ENCODE assay signal across 8 cellular contexts in the genomic region with DNA sequence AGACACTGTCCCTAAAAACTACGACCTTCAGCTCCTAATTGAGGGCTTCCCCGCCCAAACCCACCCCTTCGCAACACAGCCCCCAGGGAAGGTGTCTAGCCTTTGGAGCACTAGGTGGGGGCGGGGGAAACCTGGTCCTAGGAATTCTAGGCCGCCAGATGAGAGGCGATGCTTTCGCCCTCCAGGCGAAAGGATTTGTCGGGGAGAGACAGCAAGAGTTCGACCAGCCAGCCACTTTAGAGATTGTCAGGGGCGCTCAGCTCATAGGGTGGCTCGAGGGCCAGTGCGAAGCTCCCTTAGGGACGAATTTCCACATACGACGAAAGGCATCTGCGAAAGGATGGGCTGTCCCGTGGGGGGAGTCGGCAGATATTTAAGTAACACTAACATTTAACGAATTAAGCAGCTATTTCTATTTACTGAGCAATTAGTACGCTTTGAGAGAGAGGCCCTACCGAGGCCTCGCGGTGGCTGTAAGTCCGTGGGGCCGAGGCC. TPM values are rescaled to one million over a fixed set of nuclear protein-coding genes. Genes with fewer than 3 reads are reported as not detected.
A peak's percentile ranks its signal among the peaks of the same experiment; 100 is the strongest.
DNase-seq lines count a peak whose midpoint lies in the region; ATAC-seq and TF ChIP-seq lines count a peak whose summit lies in the region.

No MANE protein-coding gene starts in this region.

- H3K4me1 ChIP-seq in muscle layer of colon (ENCODE audit: insufficient read depth, low read length) = peaks cover 31% of the 10 kb centered on the region

- H3K27me3 Mint-ChIP-seq in brain = peaks cover 22% of the 10 kb centered on the region

- peak overlapping the region; percentile 65 for H3K9ac ChIP-seq in muscle layer of colon (ENCODE audit: low read length)

- no peaks in the 10 kb centered on the region for H3K36me3 Mint-ChIP-seq in brain

- H3K4me3 Mint-ChIP-seq in brain = peak overlapping the region; percentile 89 to 99 (median 93)

- H3K4me3 ChIP-seq in AG10803 (ENCODE audit: low read length) = peak overlapping the region; percentile 69
- peak overlapping the region; percentile 65 to 75 for H3K4me3 ChIP-seq in muscle layer of colon (ENCODE audit: low read depth in 1 of 2, low read length in 2 of 2)

- peak overlapping the region; percentile 88 to 97 (median 97) for H3K27ac Mint-ChIP-seq in brain

- H3K4me1 Mint-ChIP-seq in brain = peaks cover 29% of the 10 kb centered on the region

- TF ChIP-seq CTCF in AG10803 (conservative IDR thresholded peaks at IDR 0.05; ENCODE audit: low read length) = no peak
- no peak for TF ChIP-seq CTCF in brain (conservative IDR thresholded peaks at IDR 0.05)

- H3K27ac ChIP-seq in muscle layer of colon (ENCODE audit: low read depth, low read length) = peak overlapping the region; percentile 87

- no peaks in the 10 kb centered on the region for H3K27me3 ChIP-seq in muscle layer of colon (ENCODE audit: control insufficient read depth in 1 of 2, insufficient read depth in 2 of 2, low read length in 2 of 2)

- H3K9me3 ChIP-seq in muscle layer of colon (ENCODE audit: low read length) = no peaks in the 10 kb centered on the region

- peaks cover 0 to 3% (median 0%) of the 10 kb centered on the region in 5 experiments for H3K9me3 Mint-ChIP-seq in brain

- H3K36me3 ChIP-seq in muscle layer of colon (ENCODE audit: insufficient read depth, low read length) = no peaks in the 10 kb centered on the region

- peak; percentile 19 for ATAC-seq in HG03060 (IDR thresholded peaks at IDR 0.05; ENCODE audit: low read depth, unreplicated experiment)
- ATAC-seq in HG02970 (IDR thresholded peaks at IDR 0.05; ENCODE audit: low FRiP score, unreplicated experiment) = no peak
- ATAC-seq in GM19397 (IDR thresholded peaks at IDR 0.05; ENCODE audit: unreplicated experiment) = no peak
- no peak for ATAC-seq in HG03196 (IDR thresholded peaks at IDR 0.05; ENCODE audit: unreplicated experiment)

- DNase-seq in AG10803 (ENCODE audit: low read depth) = no peak
- DNase-seq in dermis blood vessel endothelial cell = no peak

RNA-seq across cellular contexts. Expression of gene CD248, which starts 5.3 kb away (rescaled TPM):
- polyA plus RNA-seq in brain (ENCODE audit: insufficient read depth, low read depth, low replicate concordance) = 14.3 TPM
- 0.23 and 0.68 TPM in 2 replicates for total RNA-seq in dermis blood vessel endothelial cell

RNA-seq across cellular contexts. Expression of gene TMEM151A, which starts 19.8 kb away (rescaled TPM):
- polyA plus RNA-seq in brain (ENCODE audit: insufficient read depth, low read depth, low replicate concordance) = 54.6 TPM
- total RNA-seq in dermis blood vessel endothelial cell = not detected in 2 replicates

RNA-seq across cellular contexts. Expression of gene YIF1A, which starts 22.6 kb away (rescaled TPM):
- polyA plus RNA-seq in brain (ENCODE audit: insufficient read depth, low read depth, low replicate concordance) = 118 TPM
- 111 and 159 TPM in 2 replicates for total RNA-seq in dermis blood vessel endothelial cell

RNA-seq across cellular contexts. Expression of gene RIN1, which starts 24.7 kb away (rescaled TPM):
- 3.2 TPM for polyA plus RNA-seq in brain (ENCODE audit: insufficient read depth, low read depth, low replicate concordance)
- 4.8 and 6.7 TPM in 2 replicates for total RNA-seq in dermis blood vessel endothelial cell

RNA-seq across cellular contexts. Expression of gene BRMS1, which starts 33.4 kb away (rescaled TPM):
- polyA plus RNA-seq in brain (ENCODE audit: insufficient read depth, low read depth, low replicate concordance) = 67.0 TPM
- total RNA-seq in dermis blood vessel endothelial cell = 65.7 and 71.8 TPM in 2 replicates
